In genomic region chr11:69352715-69353325, GRCh38 we compare ENCODE assay signal across 11 cellular contexts. TPM values are rescaled to one million over a fixed set of nuclear protein-coding genes. Genes with fewer than 3 reads are reported as not detected.
DNase-seq lines count a peak whose midpoint lies in the region; ATAC-seq and TF ChIP-seq lines count a peak whose summit lies in the region.
"Had no signal": no experiment of that assay in that cellular context is flagged by ENCODE, and none has a peak within 500 bp of the region (broad histone marks: within the 10 kb centered on the region; RNA-seq: fewer than 3 reads in every experiment).

No MANE protein-coding gene starts in this region.

- DNase-seq in NCI-H510A treated with DMSO at 0.1 percent for 48 hours (lab: John Stamatoyannopoulos, UW) (peak; percentile 21), NCI-H510A (lab: John Stamatoyannopoulos, UW) (no peak), foreskin keratinocyte (peak; percentile 88 to 96), KG1 (lab: John Stamatoyannopoulos, UW) (no peak), AML-193 (lab: John Stamatoyannopoulos, UW) (no peak)
- DNase-seq in activated CD4-positive, alpha-beta memory T cell treated with anti-CD3 and anti-CD28 coated beads, Interleukin-2, amount 10 ng/mL, durations not matched to agents 7 days and 5 days, result peak; percentile 27
- peak; percentile 15 for DNase-seq in stimulated activated CD8-positive, alpha-beta memory T cell treated with anti-CD3 and anti-CD28 coated beads, Interleukin-12 subunit alpha, Interleukin-12 subunit beta, amount 100 ng/mL, for 24 hours (ENCODE audit: extremely low read depth)
- no peak for DNase-seq in CD8-positive, alpha-beta memory T cell

- no peaks in the 10 kb centered on the region for H3K9me3 ChIP-seq in CD8-positive, alpha-beta memory T cell (ENCODE audit: low read length)
- H3K9me3 ChIP-seq: tibial artery had no signal

- POLR2A ChIA-PET in activated CD4-positive, alpha-beta memory T cell treated with anti-CD3 and anti-CD28 coated beads, Interleukin-2, amount 10 ng/mL, durations not matched to agents 7 days and 5 days (lab: Charles Lee), result no interaction called here
- POLR2A ChIA-PET in CD8-positive, alpha-beta memory T cell (lab: Charles Lee), result no interaction called here

- no peak overlapping the region for H3K4me3 ChIP-seq in CD8-positive, alpha-beta memory T cell (ENCODE audit: low read length)
- H3K4me3 ChIP-seq: tibial artery had no signal

- H3K27ac ChIP-seq in foreskin keratinocyte, result no peak overlapping the region
- H3K27ac ChIP-seq in CD8-positive, alpha-beta memory T cell (ENCODE audit: low read depth, low read length), result no peak overlapping the region
- H3K27ac ChIP-seq: KMS-11, tibial artery had no signal

- TF ChIP-seq CTCF in foreskin keratinocyte (conservative IDR thresholded peaks at IDR 0.05), result no peak

- CTCF ChIA-PET in activated CD4-positive, alpha-beta memory T cell treated with anti-CD3 and anti-CD28 coated beads, Interleukin-2, amount 10 ng/mL, durations not matched to agents 7 days and 5 days (lab: Charles Lee), result no interaction called here
- CTCF ChIA-PET in CD8-positive, alpha-beta memory T cell (lab: Charles Lee), result no interaction called here

- H3K4me1 Mint-ChIP-seq in activated CD4-positive, alpha-beta memory T cell treated with anti-CD3 and anti-CD28 coated beads, Interleukin-2, amount 10 ng/mL, durations not matched to agents 7 days and 5 days, result peaks cover 5% of the 10 kb centered on the region
- H3K4me1 Mint-ChIP-seq in CD8-positive, alpha-beta memory T cell, result peaks cover 0 to 4% (median 0%) of the 10 kb centered on the region in 3 donors
- H3K4me1 Mint-ChIP-seq: B cell had no signal

- H3K36me3 Mint-ChIP-seq in activated CD4-positive, alpha-beta memory T cell treated with anti-CD3 and anti-CD28 coated beads, Interleukin-2, amount 10 ng/mL, durations not matched to agents 7 days and 5 days (ENCODE audit: low read depth), result no peaks in the 10 kb centered on the region
- H3K36me3 Mint-ChIP-seq in CD8-positive, alpha-beta memory T cell, result no peaks in the 10 kb centered on the region

- no peaks in the 10 kb centered on the region for H3K27me3 ChIP-seq in foreskin keratinocyte
- H3K27me3 ChIP-seq in CD8-positive, alpha-beta memory T cell (ENCODE audit: insufficient read depth, low read length, poor library complexity, severe bottlenecking), result no peaks in the 10 kb centered on the region

- peaks cover 42% of the 10 kb centered on the region for H3K4me1 ChIP-seq in foreskin keratinocyte
- no peaks in the 10 kb centered on the region for H3K4me1 ChIP-seq in CD8-positive, alpha-beta memory T cell (ENCODE audit: insufficient read depth, low read length)
- H3K4me1 ChIP-seq: tibial artery had no signal

- H3K27ac Mint-ChIP-seq in activated CD4-positive, alpha-beta memory T cell treated with anti-CD3 and anti-CD28 coated beads, Interleukin-2, amount 10 ng/mL, durations not matched to agents 7 days and 5 days, result no peak overlapping the region
- no peak overlapping the region for H3K27ac Mint-ChIP-seq in CD8-positive, alpha-beta memory T cell
- H3K27ac Mint-ChIP-seq: B cell had no signal

- peaks cover 2% of the 10 kb centered on the region for H3K9me3 Mint-ChIP-seq in activated CD4-positive, alpha-beta memory T cell treated with anti-CD3 and anti-CD28 coated beads, Interleukin-2, amount 10 ng/mL, durations not matched to agents 7 days and 5 days
- H3K9me3 Mint-ChIP-seq in CD8-positive, alpha-beta memory T cell, result peaks cover 0 to 3% (median 0%) of the 10 kb centered on the region in 5 donors

- no peaks in the 10 kb centered on the region for H3K36me3 ChIP-seq in CD8-positive, alpha-beta memory T cell (ENCODE audit: insufficient read depth, low read length)
- H3K36me3 ChIP-seq: tibial artery had no signal

- peak; percentile 91 for ATAC-seq in foreskin keratinocyte

- H3K4me3 Mint-ChIP-seq in activated CD4-positive, alpha-beta memory T cell treated with anti-CD3 and anti-CD28 coated beads, Interleukin-2, amount 10 ng/mL, durations not matched to agents 7 days and 5 days, result no peak overlapping the region
- no peak overlapping the region for H3K4me3 Mint-ChIP-seq in CD8-positive, alpha-beta memory T cell
- H3K4me3 Mint-ChIP-seq: B cell had no signal

- peaks cover 8% of the 10 kb centered on the region for H3K27me3 Mint-ChIP-seq in activated CD4-positive, alpha-beta memory T cell treated with anti-CD3 and anti-CD28 coated beads, Interleukin-2, amount 10 ng/mL, durations not matched to agents 7 days and 5 days
- peaks cover 6 to 22% of the 10 kb centered on the region in 2 donors for H3K27me3 Mint-ChIP-seq in CD8-positive, alpha-beta memory T cell

RNA-seq across cellular contexts. Expression of gene MYEOV, which starts 58.9 kb away (rescaled TPM):
- not detected for total RNA-seq in activated CD4-positive, alpha-beta memory T cell treated with anti-CD3 and anti-CD28 coated beads, Interleukin-2, amount 10 ng/mL, durations not matched to agents 7 days and 5 days
- 3.0 and 5.4 TPM in 2 replicates for total RNA-seq in foreskin keratinocyte
- polyA plus RNA-seq in foreskin keratinocyte, result 2.1 and 4.4 TPM in 2 replicates
- total RNA-seq in CD8-positive, alpha-beta memory T cell, result under 1 TPM in 1 of 2 experiments, not detected in 1; 0.89 TPM
- polyA plus RNA-seq in CD8-positive, alpha-beta memory T cell, result not detected
- total RNA-seq: B cell had no signal

Comparison
In these comparisons a context has a peak if more than half of its experiments do, and no peak if none do; other contexts are left out.
1. DNase-seq: peak in NCI-H510A treated with DMSO at 0.1 percent for 48 hours (single experiment), activated CD4-positive, alpha-beta memory T cell treated with anti-CD3 and anti-CD28 coated beads, Interleukin-2, amount 10 ng/mL, durations not matched to agents 7 days and 5 days (single experiment), foreskin keratinocyte (2 of 2) and stimulated activated CD8-positive, alpha-beta memory T cell treated with anti-CD3 and anti-CD28 coated beads, Interleukin-12 subunit alpha, Interleukin-12 subunit beta, amount 100 ng/mL, for 24 hours (single experiment); none in NCI-H510A (single experiment), CD8-positive, alpha-beta memory T cell (0 of 5), KG1 (single experiment) and AML-193 (0 of 2).